ENCODE assay signal across 28 cellular contexts in genomic region chr22:31588970-31589675, GRCh38.
DNase-seq lines count a peak whose midpoint lies in the region; TF ChIP-seq lines count a peak whose summit lies in the region.
"Had no signal": no experiment of that assay in that cellular context is flagged by ENCODE, and none has a peak within 500 bp of the region (broad histone marks: within the 10 kb centered on the region; RNA-seq: fewer than 3 reads in every experiment).

No MANE protein-coding gene starts in this region.

- peak overlapping the region; percentile 18 for H3K27ac Mint-ChIP-seq in activated CD4-positive, alpha-beta memory T cell treated with anti-CD3 and anti-CD28 coated beads for 36 hours
- no peak overlapping the region for H3K27ac Mint-ChIP-seq in activated CD4-positive, alpha-beta memory T cell treated with anti-CD3 and anti-CD28 coated beads, Interleukin-2, amount 10 ng/mL, durations not matched to agents 7 days and 5 days
- H3K27ac Mint-ChIP-seq: activated naive CD8-positive, alpha-beta T cell treated with anti-CD3 and anti-CD28 coated beads, Interleukin-2, amount 10 ng/mL, durations not matched to agents 7 days and 5 days; dendritic cell treated with granulocyte-macrophage colony-stimulating factor and Interleukin-4, amounts not matched to agents 40 ng/mL and 50 ng/mL, for 4 days; HFFc6 had no signal

- H3K4me1 Mint-ChIP-seq in activated CD4-positive, alpha-beta memory T cell treated with anti-CD3 and anti-CD28 coated beads for 36 hours (ENCODE audit: low read depth), result peaks cover 33% of the 10 kb centered on the region
- H3K4me1 Mint-ChIP-seq in activated CD4-positive, alpha-beta memory T cell treated with anti-CD3 and anti-CD28 coated beads, Interleukin-2, amount 10 ng/mL, durations not matched to agents 7 days and 5 days, result peaks cover 30% of the 10 kb centered on the region
- H3K4me1 Mint-ChIP-seq: immature natural killer cell had no signal

- peaks cover 52% of the 10 kb centered on the region for H3K36me3 Mint-ChIP-seq in activated CD4-positive, alpha-beta memory T cell treated with anti-CD3 and anti-CD28 coated beads for 36 hours
- peaks cover 57% of the 10 kb centered on the region for H3K36me3 Mint-ChIP-seq in activated CD4-positive, alpha-beta memory T cell treated with anti-CD3 and anti-CD28 coated beads, Interleukin-2, amount 10 ng/mL, durations not matched to agents 7 days and 5 days (ENCODE audit: low read depth)

- CTCF ChIA-PET in activated CD4-positive, alpha-beta memory T cell treated with anti-CD3 and anti-CD28 coated beads for 36 hours (lab: Charles Lee), result no interaction called here
- CTCF ChIA-PET in activated CD4-positive, alpha-beta memory T cell treated with anti-CD3 and anti-CD28 coated beads, Interleukin-2, amount 10 ng/mL, durations not matched to agents 7 days and 5 days (lab: Charles Lee), result no interaction called here

- no peaks in the 10 kb centered on the region for H3K27me3 Mint-ChIP-seq in activated CD4-positive, alpha-beta memory T cell treated with anti-CD3 and anti-CD28 coated beads for 36 hours
- no peaks in the 10 kb centered on the region for H3K27me3 Mint-ChIP-seq in activated CD4-positive, alpha-beta memory T cell treated with anti-CD3 and anti-CD28 coated beads, Interleukin-2, amount 10 ng/mL, durations not matched to agents 7 days and 5 days
- H3K27me3 Mint-ChIP-seq: activated naive CD8-positive, alpha-beta T cell treated with anti-CD3 and anti-CD28 coated beads, Interleukin-2, amount 10 ng/mL, durations not matched to agents 7 days and 5 days; CD4-positive, alpha-beta memory T cell; dendritic cell treated with granulocyte-macrophage colony-stimulating factor and Interleukin-4, amounts not matched to agents 40 ng/mL and 50 ng/mL, for 4 days; IgD-negative memory B cell had no signal

- no peak for DNase-seq in activated CD4-positive, alpha-beta memory T cell treated with anti-CD3 and anti-CD28 coated beads for 36 hours
- no peak for DNase-seq in activated CD4-positive, alpha-beta memory T cell treated with anti-CD3 and anti-CD28 coated beads, Interleukin-2, amount 10 ng/mL, durations not matched to agents 7 days and 5 days
- DNase-seq in LoVo (ENCODE audit: low spot score) (peak; percentile 39), coronary artery (ENCODE audit: low spot score) (peak; percentile 64), ureter (ENCODE audit: low spot score) (no peak), NCI-H2081 (lab: John Stamatoyannopoulos, UW) (no peak)
- DNase-seq in activated CD4-positive, CD25-positive, alpha-beta regulatory T cell treated with anti-CD3 and anti-CD28 coated beads, Interleukin-2, amount 50 U/mL, for 72 hours, result no peak
- DNase-seq: activated CD4-positive, CD25-positive, alpha-beta regulatory T cell; activated naive CD8-positive, alpha-beta T cell treated with anti-CD3 and anti-CD28 coated beads, Interleukin-2, amount 10 ng/mL, durations not matched to agents 7 days and 5 days; activated T-cell treated with anti-CD3 and anti-CD28 coated beads, Interleukin-2, amount 50 U/mL, for 48 hours; CD4-positive, alpha-beta memory T cell; HFFc6; hypothalamus; immature natural killer cell; left lung; mesendoderm; NCI-H1092; NCI-H2029; NCI-H226; occipital lobe; SW 1271; tibial artery had no signal

- peaks cover 34% of the 10 kb centered on the region for H3K36me3 ChIP-seq in neutrophil
- H3K36me3 ChIP-seq: cardiac muscle cell had no signal

- no peak overlapping the region for H3K4me3 ChIP-seq in coronary artery
- H3K4me3 ChIP-seq in neutrophil (ENCODE audit: low read depth in 1 of 2, low read length in 1 of 2), result no peak overlapping the region
- H3K4me3 ChIP-seq: ascending aorta, cardiac muscle cell, GM12878, left lung, tibial artery had no signal

- POLR2A ChIA-PET in activated CD4-positive, alpha-beta memory T cell treated with anti-CD3 and anti-CD28 coated beads for 36 hours (lab: Charles Lee), result interaction anchor here (0.9 kb wide), 1 partner anchor 155 kb away, joined by 3 read pairs; no protein-coding TSS in a partner anchor
- POLR2A ChIA-PET in activated CD4-positive, alpha-beta memory T cell treated with anti-CD3 and anti-CD28 coated beads, Interleukin-2, amount 10 ng/mL, durations not matched to agents 7 days and 5 days (lab: Charles Lee), result interaction anchor here (1.0 kb wide), 1 partner anchor 33 kb away, joined by 3 read pairs; no protein-coding TSS in a partner anchor

- no peaks in the 10 kb centered on the region for H3K9me3 ChIP-seq in neutrophil
- H3K9me3 ChIP-seq: ascending aorta, left lung, tibial artery had no signal

- TF ChIP-seq CTCF in coronary artery (IDR thresholded peaks at IDR 0.05) (no peak), neutrophil (IDR thresholded peaks at IDR 0.05) (no peak)

- no peak overlapping the region for H3K4me3 Mint-ChIP-seq in activated CD4-positive, alpha-beta memory T cell treated with anti-CD3 and anti-CD28 coated beads for 36 hours
- no peak overlapping the region for H3K4me3 Mint-ChIP-seq in activated CD4-positive, alpha-beta memory T cell treated with anti-CD3 and anti-CD28 coated beads, Interleukin-2, amount 10 ng/mL, durations not matched to agents 7 days and 5 days
- H3K4me3 Mint-ChIP-seq: activated naive CD8-positive, alpha-beta T cell treated with anti-CD3 and anti-CD28 coated beads, Interleukin-2, amount 10 ng/mL, durations not matched to agents 7 days and 5 days; CD4-positive, alpha-beta memory T cell; dendritic cell treated with granulocyte-macrophage colony-stimulating factor and Interleukin-4, amounts not matched to agents 40 ng/mL and 50 ng/mL, for 4 days; HFFc6; IgD-negative memory B cell; immature natural killer cell had no signal

- intact Hi-C loops in activated CD4-positive, alpha-beta memory T cell treated with anti-CD3 and anti-CD28 coated beads for 36 hours (cut with micrococcal nuclease), result no loop called here

- H3K9me3 Mint-ChIP-seq in activated CD4-positive, alpha-beta memory T cell treated with anti-CD3 and anti-CD28 coated beads for 36 hours, result no peaks in the 10 kb centered on the region
- H3K9me3 Mint-ChIP-seq in activated CD4-positive, alpha-beta memory T cell treated with anti-CD3 and anti-CD28 coated beads, Interleukin-2, amount 10 ng/mL, durations not matched to agents 7 days and 5 days, result no peaks in the 10 kb centered on the region
- H3K9me3 Mint-ChIP-seq: CD4-positive, alpha-beta memory T cell; dendritic cell treated with granulocyte-macrophage colony-stimulating factor and Interleukin-4, amounts not matched to agents 40 ng/mL and 50 ng/mL, for 4 days; HFFc6; IgD-negative memory B cell; immature natural killer cell had no signal

- H3K4me1 ChIP-seq in neutrophil (ENCODE audit: control insufficient read depth in 1 of 2, insufficient read depth in 1 of 2, low read depth in 1 of 2, low read length in 1 of 2), result peaks cover 28 to 29% of the 10 kb centered on the region in 2 experiments
- H3K4me1 ChIP-seq: ascending aorta had no signal

- H3K27ac ChIP-seq in coronary artery, result no peak overlapping the region
- H3K27ac ChIP-seq in neutrophil, result peak overlapping the region; percentile 48
- H3K27ac ChIP-seq: ascending aorta, cardiac muscle cell, left lung, tibial artery had no signal

- no peaks in the 10 kb centered on the region for H3K27me3 ChIP-seq in neutrophil
- H3K27me3 ChIP-seq: ascending aorta, cardiac muscle cell, left lung, tibial artery had no signal

Comparison
In these comparisons a context has a peak if more than half of its experiments do, and no peak if none do; other contexts are left out.
1. DNase-seq: peak in LoVo (single experiment) and coronary artery (single experiment); none in activated CD4-positive, alpha-beta memory T cell treated with anti-CD3 and anti-CD28 coated beads for 36 hours (single experiment), activated CD4-positive, alpha-beta memory T cell treated with anti-CD3 and anti-CD28 coated beads, Interleukin-2, amount 10 ng/mL, durations not matched to agents 7 days and 5 days (single experiment), activated CD4-positive, CD25-positive, alpha-beta regulatory T cell treated with anti-CD3 and anti-CD28 coated beads, Interleukin-2, amount 50 U/mL, for 72 hours (single experiment), ureter (single experiment) and NCI-H2081 (0 of 2).